ENCODE assay signal across 15 cellular contexts in genomic region chr17:80175411-80175810, GRCh38. TPM values are rescaled to one million over a fixed set of nuclear protein-coding genes. Genes with fewer than 3 reads are reported as not detected.
DNase-seq lines count a peak whose midpoint lies in the region; ATAC-seq, FAIRE-seq and TF ChIP-seq lines count a peak whose summit lies in the region.
"Had no signal": no experiment of that assay in that cellular context is flagged by ENCODE, and none has a peak within 500 bp of the region (broad histone marks: within the 10 kb centered on the region; RNA-seq: fewer than 3 reads in every experiment).

No MANE protein-coding gene starts in this region.

- H3K27me3 Mint-ChIP-seq in brain = peaks cover 3% of the 10 kb centered on the region
- H3K27me3 Mint-ChIP-seq: activated naive CD8-positive, alpha-beta T cell; stimulated activated naive CD8-positive, alpha-beta T cell treated with anti-CD3 and anti-CD28 coated beads, Interleukin-15, Interleukin-2, amounts not matched to agents 100 ng/mL and 50 ng/mL, for 24 hours had no signal

- no peak for TF ChIP-seq CTCF in HepG2 (CRISPR knock-in tag; IDR thresholded peaks at IDR 0.05)
- no peak for TF ChIP-seq CTCF in right lobe of liver (IDR thresholded peaks at IDR 0.05)
- TF ChIP-seq CTCF in brain (conservative IDR thresholded peaks at IDR 0.05) = no peak

- H3K79me2 ChIP-seq in HepG2 (ENCODE audit: insufficient read depth, low read length) = no peaks in the 10 kb centered on the region

- H3K9ac ChIP-seq in HepG2 (ENCODE audit: insufficient read depth, low read depth, low read length) = no peak overlapping the region

- peaks cover 0 to 3% (median 0%) of the 10 kb centered on the region in 5 experiments for H3K9me3 Mint-ChIP-seq in brain
- H3K9me3 Mint-ChIP-seq: stimulated activated naive CD8-positive, alpha-beta T cell treated with anti-CD3 and anti-CD28 coated beads, Interleukin-15, Interleukin-2, amounts not matched to agents 100 ng/mL and 50 ng/mL, for 24 hours had no signal

- no TSS peak for BruUV-seq in HepG2 (replicated peaks; lab: Mats Ljungman, UMichigan)

- H2AFZ ChIP-seq in HepG2 (ENCODE audit: low read length) = no peak overlapping the region

- no peaks in the 10 kb centered on the region for H4K20me1 ChIP-seq in HepG2 (ENCODE audit: insufficient read depth, low read length)

- H3K9me3 ChIP-seq in HepG2 (ENCODE audit: low read length) (no peaks in the 10 kb centered on the region), right lobe of liver (no peaks in the 10 kb centered on the region), aorta (ENCODE audit: control insufficient read depth, low read length) (no peaks in the 10 kb centered on the region)
- H3K9me3 ChIP-seq: neutrophil had no signal

- ATAC-seq in HepG2 (no peak), right lobe of liver (no peak), left colon (peak; percentile 37), aorta (ENCODE audit: low FRiP score) (no peak)

- H3K27ac ChIP-seq in HepG2 (ENCODE audit: extremely low read length, insufficient read depth, low read length) (no peak overlapping the region), right lobe of liver (no peak overlapping the region), caudate nucleus (ENCODE audit: low read depth, low read length) (no peak overlapping the region), aorta (ENCODE audit: low read depth in 1 of 2, low read length in 2 of 2) (no peak overlapping the region)
- H3K27ac ChIP-seq: neutrophil had no signal

- H3K4me3 ChIP-seq in HepG2 (replicated peaks in 1 of 3; ENCODE audit: insufficient read depth in 1 of 3, low read depth in 2 of 3, low read length in 3 of 3) (no peak overlapping the region), right lobe of liver (no peak overlapping the region), aorta (ENCODE audit: low read length in 2 of 2) (no peak overlapping the region)

- CTCF ChIA-PET in HepG2 (lab: Yijun Ruan, JAX; ENCODE audit: low intra/inter-chr PET ratio, low total read pairs) = no interaction called here

- H3K4me1 ChIP-seq in HepG2 (ENCODE audit: insufficient read depth, low read length) (peaks cover 14% of the 10 kb centered on the region), right lobe of liver (no peaks in the 10 kb centered on the region), aorta (ENCODE audit: control insufficient read depth in 1 of 2, insufficient read depth in 2 of 2, low read length in 2 of 2) (no peaks in the 10 kb centered on the region)

- POLR2A ChIA-PET in HepG2 (lab: Yijun Ruan, JAX) = no interaction called here

- WGBS in HepG2 (ENCODE audit: low lambda C conversion rate) = 41% methylated on average over 13 of the region's 13 CpGs
- WGBS in right lobe of liver (ENCODE audit: insufficient coverage, low coverage, low lambda C conversion rate, missing lambda C conversion rate) = 53% methylated on average over 7 of the region's 13 CpGs
- 47 to 60% methylated on average over 11 to 13 of the region's 13 CpGs for WGBS in aorta, 2 donors

- H3K4me1 Mint-ChIP-seq in brain = peaks cover 16% of the 10 kb centered on the region

- no peak for DNase-seq in HepG2 (ENCODE audit: low spot score)
- no peak for DNase-seq in right lobe of liver
- no peak for DNase-seq in left colon
- no peak for DNase-seq in caudate nucleus (lab: John Stamatoyannopoulos, UW)
- no peak for DNase-seq in SKM-1 (lab: John Stamatoyannopoulos, UW; ENCODE audit: unreplicated experiment)
- no peak for DNase-seq in aorta
- no peak for DNase-seq in GM12891 (ENCODE audit: insufficient read length, low spot score)
- DNase-seq: DMS79; NCI-H187 treated with DMSO at 0.1 percent for 48 hours; stimulated activated CD4-positive, alpha-beta T cell treated with anti-CD3 and anti-CD28 coated beads, Interleukin-2, amount 100 ng/mL, for 24 hours had no signal

- peak overlapping the region in 3 of 5 experiments; percentile 20 to 99 (median 81) for H3K27ac Mint-ChIP-seq in brain
- H3K27ac Mint-ChIP-seq: activated naive CD8-positive, alpha-beta T cell; stimulated activated naive CD8-positive, alpha-beta T cell treated with anti-CD3 and anti-CD28 coated beads, Interleukin-15, Interleukin-2, amounts not matched to agents 100 ng/mL and 50 ng/mL, for 24 hours had no signal

- intact Hi-C loops in HepG2 (cut with micrococcal nuclease; ENCODE audit: unreplicated experiment) = no loop called here
- intact Hi-C loops in right lobe of liver (cut with DNase I) = no loop called here
- intact Hi-C loops in left colon (cut with DNase I, micrococcal nuclease) = no loop called here
- intact Hi-C loops in aorta (cut with DNase I) = no loop called here

- no peak for TF ChIP-seq EP300 in HepG2 (IDR thresholded peaks at IDR 0.05; ENCODE audit: low read depth in 2 of 2, low read length in 2 of 2)
- TF ChIP-seq EP300 in HepG2 (CRISPR knock-in tag; IDR thresholded peaks at IDR 0.05; ENCODE audit: borderline replicate concordance) = no peak

- TF ChIP-seq RAD21 in HepG2 (CRISPR knock-in tag; IDR thresholded peaks at IDR 0.05) = no peak

- no peak overlapping the region for H3K4me3 Mint-ChIP-seq in brain
- H3K4me3 Mint-ChIP-seq: activated naive CD8-positive, alpha-beta T cell; stimulated activated naive CD8-positive, alpha-beta T cell treated with anti-CD3 and anti-CD28 coated beads, Interleukin-15, Interleukin-2, amounts not matched to agents 100 ng/mL and 50 ng/mL, for 24 hours had no signal

- FAIRE-seq in HepG2 (lab: Jason Lieb, UNC) (no peak), GM12891 (lab: Jason Lieb, UNC) (no peak)

- H3K27me3 ChIP-seq in HepG2 (ENCODE audit: control insufficient read depth in 1 of 2, insufficient read depth in 2 of 2, low read length in 2 of 2) (peaks cover 14 to 70% of the 10 kb centered on the region in 2 experiments; a peak in 4 of 5 replicates), right lobe of liver (no peaks in the 10 kb centered on the region), aorta (ENCODE audit: control insufficient read depth in 1 of 2, insufficient read depth in 2 of 2, low read length in 1 of 2) (no peaks in the 10 kb centered on the region)

- no peaks in the 10 kb centered on the region for H3K36me3 Mint-ChIP-seq in brain
- H3K36me3 Mint-ChIP-seq: activated naive CD8-positive, alpha-beta T cell had no signal

- TF ChIP-seq POLR2A in HepG2 (IDR thresholded peaks at IDR 0.05; ENCODE audit: insufficient read depth in 1 of 2, low read depth in 2 of 2, low read length in 2 of 2) (no peak), right lobe of liver (IDR thresholded peaks at IDR 0.05) (no peak), GM12891 (IDR thresholded peaks at IDR 0.05; ENCODE audit: low read depth, low read length) (no peak)

- H3K36me3 ChIP-seq in HepG2 (replicated peaks in 1 of 2; ENCODE audit: control insufficient read depth in 1 of 2, insufficient read depth in 2 of 2, low read length in 2 of 2) = no peaks in the 10 kb centered on the region
- no peaks in the 10 kb centered on the region for H3K36me3 ChIP-seq in right lobe of liver
- H3K36me3 ChIP-seq in aorta (ENCODE audit: control insufficient read depth in 1 of 2, insufficient read depth in 2 of 2, low read length in 1 of 2) = no peaks in the 10 kb centered on the region
- H3K36me3 ChIP-seq: neutrophil had no signal

- no peak overlapping the region for H3K4me2 ChIP-seq in HepG2 (ENCODE audit: low read depth, low read length)

- in situ Hi-C loops in HepG2 (cut with HindIII; ENCODE audit: extremely low pct_ligation_motif_present, low pct_unique_long_range_greater_than_20kb) = no loop called here

RNA-seq across cellular contexts. Expression of gene CARD14, which starts 5.6 kb away (rescaled TPM):
- total RNA-seq in HepG2 (2016; rRNA removed; fragmentation: Illumina TruSeq; extraction: Trizol) (0.11 TPM in 1 of 2 replicates, not detected in the other), right lobe of liver (under 1 TPM in 3 of 6 experiments, not detected in 3; 0.20 to 0.29 (median 0.22) TPM), left colon (1 to 10 TPM in 1 of 2 donors, under 1 TPM in 1; 0.64 to 1.3 TPM), aorta (under 1 TPM; 0.33 to 0.55 TPM)
- total RNA-seq in HepG2 (2016; cell fraction: cytosol; rRNA removed; fragmentation: Illumina TruSeq; extraction: Trizol; ENCODE audit: low read depth) = not detected in 2 replicates
- 0.06 TPM in 1 of 2 replicates, not detected in the other for total RNA-seq in HepG2 (2016; cell fraction: insoluble cytoplasmic fraction; rRNA removed; fragmentation: Illumina TruSeq; extraction: Trizol)
- not detected in 2 replicates for total RNA-seq in HepG2 (2016; cell fraction: membrane; rRNA removed; fragmentation: Illumina TruSeq; extraction: Trizol)
- not detected in 2 replicates for total RNA-seq in HepG2 (2016; cell fraction: nucleus; rRNA removed; fragmentation: Illumina TruSeq; extraction: Trizol)
- polyA plus RNA-seq in HepG2 (2011; rRNA removed) (0.03 TPM in 1 of 2 replicates, not detected in the other), brain (ENCODE audit: insufficient read depth, low read depth, low replicate concordance) (0.22 TPM), aorta (under 1 TPM; 0.13 to 0.38 TPM)
- not detected in 2 replicates for polyA plus RNA-seq in HepG2 (2011; cell fraction: cytosol; rRNA removed)
- 0.05 and 0.11 TPM in 2 replicates for polyA plus RNA-seq in HepG2 (2011; cell fraction: nucleus; rRNA removed)
- 0.16 and 0.19 TPM in 2 replicates for polyA plus RNA-seq in HepG2 (2012)
- not detected in 2 replicates for polyA plus RNA-seq in HepG2 (2016; cell fraction: cytosol; fragmentation: Illumina TruSeq; extraction: Trizol; ENCODE audit: low read depth)
- not detected in 2 replicates for polyA plus RNA-seq in HepG2 (2016; cell fraction: insoluble cytoplasmic fraction; fragmentation: Illumina TruSeq; extraction: Trizol; ENCODE audit: low read depth)
- polyA plus RNA-seq in HepG2 (2016; cell fraction: membrane; fragmentation: Illumina TruSeq; extraction: Trizol; ENCODE audit: low read depth) = not detected in 2 replicates
- polyA plus RNA-seq in HepG2 (2016; cell fraction: nucleus; fragmentation: Illumina TruSeq; extraction: Trizol; ENCODE audit: insufficient read depth, low read depth) = 0.21 TPM in 1 of 2 replicates, not detected in the other
- 0.22 and 5.5 TPM in 2 replicates for polyA minus RNA-seq in HepG2 (2011; rRNA and poly(A)+ RNA removed; ENCODE audit: low replicate concordance)
- polyA minus RNA-seq in HepG2 (2011; cell fraction: cytosol; rRNA and poly(A)+ RNA removed) = not detected in 2 replicates
- not detected in 2 replicates for polyA minus RNA-seq in HepG2 (2011; cell fraction: nucleus; rRNA and poly(A)+ RNA removed)
- 0.18 TPM for polyA plus RNA-seq in GM12891 (2012; ENCODE audit: low read depth, missing spikeins)
- polyA plus RNA-seq: AG04450 had no signal

RNA-seq across cellular contexts. Expression of gene EIF4A3, which starts 28.5 kb away (rescaled TPM):
- total RNA-seq in HepG2 (2016; rRNA removed; fragmentation: Illumina TruSeq; extraction: Trizol) (187 and 239 TPM in 2 replicates), right lobe of liver (10 to 100 TPM; 21.6 to 41.7 (median 32.2) TPM), left colon (10 to 100 TPM; 65.5 to 69.9 TPM), aorta (10 to 100 TPM; 44.6 to 65.8 TPM)
- 22.3 and 28.3 TPM in 2 replicates for total RNA-seq in HepG2 (2016; cell fraction: cytosol; rRNA removed; fragmentation: Illumina TruSeq; extraction: Trizol; ENCODE audit: low read depth)
- total RNA-seq in HepG2 (2016; cell fraction: insoluble cytoplasmic fraction; rRNA removed; fragmentation: Illumina TruSeq; extraction: Trizol) = 185 and 243 TPM in 2 replicates
- total RNA-seq in HepG2 (2016; cell fraction: membrane; rRNA removed; fragmentation: Illumina TruSeq; extraction: Trizol) = 36.4 and 40.0 TPM in 2 replicates
- total RNA-seq in HepG2 (2016; cell fraction: nucleus; rRNA removed; fragmentation: Illumina TruSeq; extraction: Trizol) = 83.4 and 83.5 TPM in 2 replicates
- polyA plus RNA-seq in HepG2 (2011; rRNA removed) (121 and 145 TPM in 2 replicates), brain (ENCODE audit: insufficient read depth, low read depth, low replicate concordance) (155 TPM), aorta (10 to 100 TPM; 40.2 to 42.9 TPM)
- 103 and 117 TPM in 2 replicates for polyA plus RNA-seq in HepG2 (2011; cell fraction: cytosol; rRNA removed)
- polyA plus RNA-seq in HepG2 (2011; cell fraction: nucleus; rRNA removed) = 77.0 and 103 TPM in 2 replicates
- polyA plus RNA-seq in HepG2 (2012) = 104 and 124 TPM in 2 replicates
- polyA plus RNA-seq in HepG2 (2016; cell fraction: cytosol; fragmentation: Illumina TruSeq; extraction: Trizol; ENCODE audit: low read depth) = 8.3 and 9.0 TPM in 2 replicates
- polyA plus RNA-seq in HepG2 (2016; cell fraction: insoluble cytoplasmic fraction; fragmentation: Illumina TruSeq; extraction: Trizol; ENCODE audit: low read depth) = 233 and 236 TPM in 2 replicates
- 19.8 and 20.6 TPM in 2 replicates for polyA plus RNA-seq in HepG2 (2016; cell fraction: membrane; fragmentation: Illumina TruSeq; extraction: Trizol; ENCODE audit: low read depth)
- 120 and 131 TPM in 2 replicates for polyA plus RNA-seq in HepG2 (2016; cell fraction: nucleus; fragmentation: Illumina TruSeq; extraction: Trizol; ENCODE audit: insufficient read depth, low read depth)
- 54.2 and 110 TPM in 2 replicates for polyA minus RNA-seq in HepG2 (2011; rRNA and poly(A)+ RNA removed; ENCODE audit: low replicate concordance)
- 55.3 and 55.4 TPM in 2 replicates for polyA minus RNA-seq in HepG2 (2011; cell fraction: cytosol; rRNA and poly(A)+ RNA removed)
- 61.8 and 65.1 TPM in 2 replicates for polyA minus RNA-seq in HepG2 (2011; cell fraction: nucleus; rRNA and poly(A)+ RNA removed)
- polyA plus RNA-seq in GM12891 (2012; ENCODE audit: low read depth, missing spikeins) = 80.7 TPM

RNA-seq across cellular contexts. Expression of gene SGSH, which starts 44.7 kb away (rescaled TPM):
- 5.5 and 12.2 TPM in 2 replicates for total RNA-seq in HepG2 (2016; rRNA removed; fragmentation: Illumina TruSeq; extraction: Trizol)
- total RNA-seq in HepG2 (2016; cell fraction: cytosol; rRNA removed; fragmentation: Illumina TruSeq; extraction: Trizol; ENCODE audit: low read depth) = 4.0 and 6.2 TPM in 2 replicates
- total RNA-seq in HepG2 (2016; cell fraction: insoluble cytoplasmic fraction; rRNA removed; fragmentation: Illumina TruSeq; extraction: Trizol) = 4.5 and 13.3 TPM in 2 replicates
- 6.1 and 6.4 TPM in 2 replicates for total RNA-seq in HepG2 (2016; cell fraction: membrane; rRNA removed; fragmentation: Illumina TruSeq; extraction: Trizol)
- total RNA-seq in HepG2 (2016; cell fraction: nucleus; rRNA removed; fragmentation: Illumina TruSeq; extraction: Trizol) = 18.5 and 23.9 TPM in 2 replicates
- polyA plus RNA-seq in HepG2 (2011; rRNA removed) = 17.6 and 23.9 TPM in 2 replicates
- 13.7 and 17.1 TPM in 2 replicates for polyA plus RNA-seq in HepG2 (2011; cell fraction: cytosol; rRNA removed)
- 145 and 163 TPM in 2 replicates for polyA plus RNA-seq in HepG2 (2011; cell fraction: nucleus; rRNA removed)
- polyA plus RNA-seq in HepG2 (2012) = 21.6 and 30.9 TPM in 2 replicates
- 3.7 and 4.2 TPM in 2 replicates for polyA plus RNA-seq in HepG2 (2016; cell fraction: cytosol; fragmentation: Illumina TruSeq; extraction: Trizol; ENCODE audit: low read depth)
- 7.1 and 11.5 TPM in 2 replicates for polyA plus RNA-seq in HepG2 (2016; cell fraction: insoluble cytoplasmic fraction; fragmentation: Illumina TruSeq; extraction: Trizol; ENCODE audit: low read depth)
- 7.0 and 7.3 TPM in 2 replicates for polyA plus RNA-seq in HepG2 (2016; cell fraction: membrane; fragmentation: Illumina TruSeq; extraction: Trizol; ENCODE audit: low read depth)
- polyA plus RNA-seq in HepG2 (2016; cell fraction: nucleus; fragmentation: Illumina TruSeq; extraction: Trizol; ENCODE audit: insufficient read depth, low read depth) = 81.4 and 86.8 TPM in 2 replicates
- polyA minus RNA-seq in HepG2 (2011; rRNA and poly(A)+ RNA removed; ENCODE audit: low replicate concordance) = 15.4 and 23.1 TPM in 2 replicates
- 15.4 and 18.7 TPM in 2 replicates for polyA minus RNA-seq in HepG2 (2011; cell fraction: cytosol; rRNA and poly(A)+ RNA removed)
- 34.1 and 36.2 TPM in 2 replicates for polyA minus RNA-seq in HepG2 (2011; cell fraction: nucleus; rRNA and poly(A)+ RNA removed)
- 10 to 100 TPM in 5 of 6 experiments, 1 to 10 TPM in 1; 9.7 to 23.5 (median 15.7) TPM for total RNA-seq in right lobe of liver
- polyA plus RNA-seq in brain (ENCODE audit: insufficient read depth, low read depth, low replicate concordance) = 12.6 TPM
- 10 to 100 TPM; 51.2 to 54.9 TPM for total RNA-seq in left colon
- total RNA-seq in aorta = 10 to 100 TPM; 36.0 to 61.3 TPM
- 10 to 100 TPM; 11.1 to 49.4 TPM for polyA plus RNA-seq in aorta
- polyA plus RNA-seq in GM12891 (2012; ENCODE audit: low read depth, missing spikeins) = 14.0 TPM

RNA-seq across cellular contexts. Expression of gene SLC26A11, which starts 44.8 kb away (rescaled TPM):
- total RNA-seq in HepG2 (2016; rRNA removed; fragmentation: Illumina TruSeq; extraction: Trizol) (3.1 and 8.7 TPM in 2 replicates), right lobe of liver (1 to 10 TPM; 5.8 to 9.8 (median 6.5) TPM), left colon (1 to 10 TPM; 9.4 to 10.0 TPM), aorta (10 to 100 TPM; 14.3 to 34.0 TPM)
- 3.2 and 3.4 TPM in 2 replicates for total RNA-seq in HepG2 (2016; cell fraction: cytosol; rRNA removed; fragmentation: Illumina TruSeq; extraction: Trizol; ENCODE audit: low read depth)
- total RNA-seq in HepG2 (2016; cell fraction: insoluble cytoplasmic fraction; rRNA removed; fragmentation: Illumina TruSeq; extraction: Trizol) = 3.5 and 11.2 TPM in 2 replicates
- total RNA-seq in HepG2 (2016; cell fraction: membrane; rRNA removed; fragmentation: Illumina TruSeq; extraction: Trizol) = 3.1 and 3.2 TPM in 2 replicates
- total RNA-seq in HepG2 (2016; cell fraction: nucleus; rRNA removed; fragmentation: Illumina TruSeq; extraction: Trizol) = 12.9 and 13.6 TPM in 2 replicates
- polyA plus RNA-seq in HepG2 (2011; rRNA removed) (13.2 and 21.1 TPM in 2 replicates), brain (ENCODE audit: insufficient read depth, low read depth, low replicate concordance) (24.5 TPM), aorta (10 to 100 TPM in 1 of 2 donors, 1 to 10 TPM in 1; 7.3 to 20.7 TPM)
- polyA plus RNA-seq in HepG2 (2011; cell fraction: cytosol; rRNA removed) = 5.5 and 7.6 TPM in 2 replicates
- 121 and 146 TPM in 2 replicates for polyA plus RNA-seq in HepG2 (2011; cell fraction: nucleus; rRNA removed)
- polyA plus RNA-seq in HepG2 (2012) = 7.0 and 18.5 TPM in 2 replicates
- 0.73 and 1.0 TPM in 2 replicates for polyA plus RNA-seq in HepG2 (2016; cell fraction: cytosol; fragmentation: Illumina TruSeq; extraction: Trizol; ENCODE audit: low read depth)
- polyA plus RNA-seq in HepG2 (2016; cell fraction: insoluble cytoplasmic fraction; fragmentation: Illumina TruSeq; extraction: Trizol; ENCODE audit: low read depth) = 2.8 and 4.4 TPM in 2 replicates
- 1.4 and 2.3 TPM in 2 replicates for polyA plus RNA-seq in HepG2 (2016; cell fraction: membrane; fragmentation: Illumina TruSeq; extraction: Trizol; ENCODE audit: low read depth)
- polyA plus RNA-seq in HepG2 (2016; cell fraction: nucleus; fragmentation: Illumina TruSeq; extraction: Trizol; ENCODE audit: insufficient read depth, low read depth) = 29.5 and 32.2 TPM in 2 replicates
- polyA minus RNA-seq in HepG2 (2011; rRNA and poly(A)+ RNA removed; ENCODE audit: low replicate concordance) = 7.7 and 20.5 TPM in 2 replicates
- 5.6 and 11.8 TPM in 2 replicates for polyA minus RNA-seq in HepG2 (2011; cell fraction: cytosol; rRNA and poly(A)+ RNA removed)
- 22.4 and 23.0 TPM in 2 replicates for polyA minus RNA-seq in HepG2 (2011; cell fraction: nucleus; rRNA and poly(A)+ RNA removed)
- polyA plus RNA-seq in GM12891 (2012; ENCODE audit: low read depth, missing spikeins) = 1.9 TPM
